In the genomic region with DNA sequence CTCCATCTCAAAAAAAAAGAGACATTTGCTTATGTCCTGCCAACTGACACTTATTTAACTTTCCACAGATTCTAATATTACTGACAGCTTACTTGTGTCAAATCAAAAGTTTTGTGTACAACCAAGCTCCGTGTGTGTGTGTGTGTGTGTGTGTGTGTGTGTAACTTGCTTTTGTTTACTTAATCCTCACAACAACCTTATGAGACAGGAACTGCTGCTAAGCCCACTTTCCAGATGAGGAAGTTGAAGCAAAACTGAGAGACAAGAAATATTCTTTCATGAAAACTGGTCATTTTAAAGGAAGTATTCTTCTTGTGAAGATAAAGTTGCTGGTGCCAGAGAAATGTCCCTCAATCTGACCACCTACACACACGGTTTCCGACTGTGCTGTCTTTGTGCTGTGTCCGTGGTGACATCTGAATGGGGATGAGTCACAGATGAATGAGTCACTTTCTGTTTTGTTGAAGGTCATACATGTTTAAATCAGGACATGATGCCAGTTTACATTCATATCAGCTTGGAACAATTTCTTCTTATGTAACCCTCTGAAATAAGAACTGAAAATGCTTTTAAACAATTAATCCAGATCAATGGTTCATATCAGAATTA, we compare ENCODE assay signal across 8 cellular contexts.
DNase-seq lines count a peak whose midpoint lies in the region; TF ChIP-seq lines count a peak whose summit lies in the region.

No MANE protein-coding gene starts in this region.

- H3K36me3 Mint-ChIP-seq in activated T-cell treated with anti-CD3 and anti-CD28 coated beads, Interleukin-2, amount 50 U/mL, for 24 hours (ENCODE audit: low read depth): no peaks in the 10 kb centered on the region

- H3K27me3 Mint-ChIP-seq in activated T-cell treated with anti-CD3 and anti-CD28 coated beads, Interleukin-2, amount 50 U/mL, for 24 hours: peaks cover 13% of the 10 kb centered on the region

- no peak overlapping the region for H3K27ac Mint-ChIP-seq in activated T-cell treated with anti-CD3 and anti-CD28 coated beads, Interleukin-2, amount 50 U/mL, for 24 hours

- no peak overlapping the region for H3K4me3 Mint-ChIP-seq in activated T-cell treated with anti-CD3 and anti-CD28 coated beads, Interleukin-2, amount 50 U/mL, for 24 hours

- peaks cover 5% of the 10 kb centered on the region for H3K4me1 Mint-ChIP-seq in activated T-cell treated with anti-CD3 and anti-CD28 coated beads, Interleukin-2, amount 50 U/mL, for 24 hours (ENCODE audit: low read depth)

- H3K9me3 Mint-ChIP-seq in activated T-cell treated with anti-CD3 and anti-CD28 coated beads, Interleukin-2, amount 50 U/mL, for 24 hours: peaks cover 6% of the 10 kb centered on the region

- TF ChIP-seq CTCF in NB4 (IDR thresholded peaks at IDR 0.05; ENCODE audit: low read depth, low read length): no peak

- TF ChIP-seq POLR2A in NB4 (IDR thresholded peaks at IDR 0.05; ENCODE audit: extremely low read depth, insufficient read length) (no peak), erythroblast (IDR thresholded peaks at IDR 0.05; ENCODE audit: low read length) (no peak)

- H3K4me3 ChIP-seq in NB4 (ENCODE audit: low read depth, low read length): no peak overlapping the region

- DNase-seq in stimulated activated CD4-positive, alpha-beta T cell treated with anti-CD3 and anti-CD28 coated beads, Interleukin-15, amount 100 ng/mL, for 24 hours: peak; percentile 23
- DNase-seq in stimulated activated CD4-positive, alpha-beta T cell treated with anti-CD3 and anti-CD28 coated beads, Interleukin-2, amount 100 ng/mL, for 24 hours: no peak
- peak; percentile 63 for DNase-seq in NB4 (ENCODE audit: low read depth)
- peak; percentile 13 to 64 for DNase-seq in erythroblast (lab: John Stamatoyannopoulos, UW)
- DNase-seq in NK-92 (lab: John Stamatoyannopoulos, UW; ENCODE audit: unreplicated experiment): no peak
- no peak for DNase-seq in activated T-cell treated with anti-CD3 and anti-CD28 coated beads, Interleukin-2, amount 50 U/mL, for 24 hours
- DNase-seq in NCI-H82 treated with DMSO at 0.1 percent for 48 hours (lab: John Stamatoyannopoulos, UW; ENCODE audit: unreplicated experiment): no peak
- DNase-seq in HK-2 (ENCODE audit: unreplicated experiment): no peak

Comparison
In these comparisons a context has a peak if more than half of its experiments do, and no peak if none do; other contexts are left out.
1. DNase-seq: peak in stimulated activated CD4-positive, alpha-beta T cell treated with anti-CD3 and anti-CD28 coated beads, Interleukin-15, amount 100 ng/mL, for 24 hours (single experiment), NB4 (single experiment) and erythroblast (2 of 2); none in stimulated activated CD4-positive, alpha-beta T cell treated with anti-CD3 and anti-CD28 coated beads, Interleukin-2, amount 100 ng/mL, for 24 hours (0 of 2), NK-92 (single experiment), activated T-cell treated with anti-CD3 and anti-CD28 coated beads, Interleukin-2, amount 50 U/mL, for 24 hours (single experiment), NCI-H82 treated with DMSO at 0.1 percent for 48 hours (single experiment) and HK-2 (single experiment).